ENCODE assay signal across 22 cellular contexts in genomic region chr7:14759785-14760184, GRCh38.
"Had no signal": no experiment of that assay in that cellular context is flagged by ENCODE, and none has a peak within 500 bp of the region (broad histone marks: within the 10 kb centered on the region; RNA-seq: fewer than 3 reads in every experiment).

No MANE protein-coding gene starts in this region.

- H3K4me1 Mint-ChIP-seq: activated CD4-positive, alpha-beta memory T cell treated with anti-CD3 and anti-CD28 coated beads, Interleukin-2, amount 10 ng/mL, durations not matched to agents 7 days and 5 days; activated CD4-positive, alpha-beta T cell treated with anti-CD3 and anti-CD28 coated beads, Interleukin-2, amount 10 ng/mL, durations not matched to agents 24 days and 14 days; naive thymus-derived CD8-positive, alpha-beta T cell; T-cell had no signal

- H3K36me3 ChIP-seq: neural progenitor cell, spleen, suprapubic skin, tibial artery had no signal

- H3K4me3 ChIP-seq: neural progenitor cell, spleen, suprapubic skin, tibial artery had no signal

- H2AFZ ChIP-seq: neural progenitor cell, parathyroid adenoma had no signal

- H3K27ac ChIP-seq: neural progenitor cell, parathyroid adenoma, spleen, suprapubic skin, tibial artery had no signal

- H3K9me3 ChIP-seq: spleen, suprapubic skin, tibial artery had no signal

- H3K4me2 ChIP-seq: neural progenitor cell had no signal

- H3K36me3 Mint-ChIP-seq: activated naive CD4-positive, alpha-beta T cell treated with anti-CD3 and anti-CD28 coated beads, Interleukin-2, amount 50 U/mL, for 72 hours; naive thymus-derived CD8-positive, alpha-beta T cell; neural progenitor cell; T-cell had no signal

- H3K27me3 ChIP-seq: neural progenitor cell, spleen, suprapubic skin, tibial artery had no signal

- H3K4me1 ChIP-seq: neural progenitor cell, parathyroid adenoma, spleen, suprapubic skin had no signal

- H3K4me3 Mint-ChIP-seq: activated CD4-positive, alpha-beta memory T cell treated with anti-CD3 and anti-CD28 coated beads, Interleukin-2, amount 10 ng/mL, durations not matched to agents 7 days and 5 days; activated CD4-positive, alpha-beta T cell treated with anti-CD3 and anti-CD28 coated beads, Interleukin-2, amount 10 ng/mL, durations not matched to agents 24 days and 14 days; naive thymus-derived CD8-positive, alpha-beta T cell; neural progenitor cell; T-cell had no signal

- H3K79me2 ChIP-seq: parathyroid adenoma had no signal

- H3K9ac ChIP-seq: neural progenitor cell, parathyroid adenoma had no signal

- DNase-seq: activated CD4-positive, alpha-beta memory T cell treated with anti-CD3 and anti-CD28 coated beads, Interleukin-2, amount 10 ng/mL, durations not matched to agents 7 days and 5 days; activated CD4-positive, alpha-beta T cell treated with anti-CD3 and anti-CD28 coated beads, Interleukin-2, amount 10 ng/mL, durations not matched to agents 24 days and 14 days; activated naive CD4-positive, alpha-beta T cell; activated T-cell treated with anti-CD3 and anti-CD28 coated beads, Interleukin-2, amount 50 U/mL, for 48 hours; dermis blood vessel endothelial cell; effector CD4-positive, alpha-beta T cell; head of caudate nucleus; hippocampal formation; left colon; midbrain; naive thymus-derived CD8-positive, alpha-beta T cell; occipital lobe; right cardiac atrium; spleen; stimulated activated naive CD4-positive, alpha-beta T cell; T-cell; tibial artery had no signal

- H3K27me3 Mint-ChIP-seq: activated CD4-positive, alpha-beta memory T cell treated with anti-CD3 and anti-CD28 coated beads, Interleukin-2, amount 10 ng/mL, durations not matched to agents 7 days and 5 days; activated CD4-positive, alpha-beta T cell treated with anti-CD3 and anti-CD28 coated beads, Interleukin-2, amount 10 ng/mL, durations not matched to agents 24 days and 14 days; naive thymus-derived CD8-positive, alpha-beta T cell; T-cell had no signal

- H3K27ac Mint-ChIP-seq: activated CD4-positive, alpha-beta memory T cell treated with anti-CD3 and anti-CD28 coated beads, Interleukin-2, amount 10 ng/mL, durations not matched to agents 7 days and 5 days; activated CD4-positive, alpha-beta T cell treated with anti-CD3 and anti-CD28 coated beads, Interleukin-2, amount 10 ng/mL, durations not matched to agents 24 days and 14 days; activated naive CD4-positive, alpha-beta T cell treated with anti-CD3 and anti-CD28 coated beads, Interleukin-2, amount 50 U/mL, for 72 hours; naive thymus-derived CD8-positive, alpha-beta T cell; neural progenitor cell; T-cell had no signal

- ATAC-seq: activated CD4-positive, CD25-positive, alpha-beta regulatory T cell treated with anti-CD3 and anti-CD28 coated beads, Interleukin-2, amount 50 U/mL, for 24 hours; activated naive CD4-positive, alpha-beta T cell treated with anti-CD3 and anti-CD28 coated beads, Interleukin-2, amount 50 U/mL, for 72 hours; left colon; naive thymus-derived CD8-positive, alpha-beta T cell; right cardiac atrium; T-cell had no signal

- H3K9me3 Mint-ChIP-seq: activated CD4-positive, alpha-beta memory T cell treated with anti-CD3 and anti-CD28 coated beads, Interleukin-2, amount 10 ng/mL, durations not matched to agents 7 days and 5 days; neural progenitor cell had no signal
